28 cellular contexts compared by ENCODE assay signal in the genomic region with DNA sequence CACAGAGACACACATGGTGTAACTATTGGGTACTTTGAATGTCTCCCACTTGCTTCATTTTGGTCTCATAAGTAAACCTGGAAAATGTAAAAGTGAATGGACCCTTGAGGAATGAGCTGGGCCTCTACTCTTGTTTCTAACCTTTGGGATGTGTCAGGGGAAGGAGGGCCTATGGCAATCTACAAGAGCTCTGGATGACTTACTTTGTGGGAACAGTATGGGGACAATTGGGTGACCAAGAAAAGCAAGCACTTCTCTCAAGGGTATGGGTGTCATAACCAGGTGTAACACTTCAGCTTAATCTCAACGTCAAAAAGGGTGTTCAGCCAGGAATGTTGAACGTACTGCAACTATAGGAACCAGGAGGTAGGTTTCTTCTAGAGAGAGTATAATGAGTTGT.
"Had no signal": no experiment of that assay in that cellular context is flagged by ENCODE, and none has a peak within 500 bp of the region (broad histone marks: within the 10 kb centered on the region; RNA-seq: fewer than 3 reads in every experiment).

No MANE protein-coding gene starts in this region.

- H3K9me3 ChIP-seq: colonic mucosa, esophagus muscularis mucosa, esophagus squamous epithelium, gastrocnemius medialis, gastroesophageal sphincter, heart left ventricle had no signal

- H3K9me3 Mint-ChIP-seq: dendritic cell treated with granulocyte-macrophage colony-stimulating factor and Interleukin-4, amounts not matched to agents 40 ng/mL and 50 ng/mL, for 4 days; endodermal cell had no signal

- H3K27me3 Mint-ChIP-seq: dendritic cell treated with granulocyte-macrophage colony-stimulating factor and Interleukin-4, amounts not matched to agents 40 ng/mL and 50 ng/mL, for 4 days; effector memory CD8-positive, alpha-beta T cell had no signal

- H3K27me3 ChIP-seq: colonic mucosa, foreskin keratinocyte, gastrocnemius medialis had no signal

- H3K4me1 ChIP-seq: colonic mucosa, esophagus muscularis mucosa, esophagus squamous epithelium, foreskin keratinocyte, gastrocnemius medialis, gastroesophageal sphincter had no signal

- H3K4me3 ChIP-seq: colonic mucosa, coronary artery, dorsolateral prefrontal cortex, esophagus muscularis mucosa, esophagus squamous epithelium, gastrocnemius medialis, gastroesophageal sphincter, heart left ventricle had no signal

- H3K36me3 ChIP-seq: colonic mucosa, esophagus muscularis mucosa, esophagus squamous epithelium, gastrocnemius medialis, gastroesophageal sphincter, heart left ventricle had no signal

- H3K27ac ChIP-seq: colonic mucosa, coronary artery, dorsolateral prefrontal cortex, epithelial cell of prostate, esophagus muscularis mucosa, esophagus squamous epithelium, foreskin keratinocyte, gastrocnemius medialis, gastroesophageal sphincter, heart left ventricle had no signal

- FAIRE-seq: colon, endometrium, endothelial cell of umbilical vein, frontal cortex had no signal

- ATAC-seq: effector memory CD8-positive, alpha-beta T cell; esophagus mucosa; foreskin keratinocyte; gastrocnemius medialis; gastroesophageal sphincter; heart left ventricle had no signal

- H3K4me3 Mint-ChIP-seq: dendritic cell treated with granulocyte-macrophage colony-stimulating factor and Interleukin-4, amounts not matched to agents 40 ng/mL and 50 ng/mL, for 4 days; effector memory CD8-positive, alpha-beta T cell; endodermal cell had no signal

- H3K27ac Mint-ChIP-seq: dendritic cell treated with granulocyte-macrophage colony-stimulating factor and Interleukin-4, amounts not matched to agents 40 ng/mL and 50 ng/mL, for 4 days; effector memory CD8-positive, alpha-beta T cell; endodermal cell had no signal

- DNase-seq: colonic mucosa; cortex of kidney; dermis blood vessel endothelial cell; dorsolateral prefrontal cortex; effector CD4-positive, alpha-beta T cell; effector CD8-positive, alpha-beta T cell; effector memory CD4-positive, alpha-beta T cell; effector memory CD8-positive, alpha-beta T cell; endodermal cell; erythroblast; esophagus squamous epithelium; foreskin fibroblast; foreskin keratinocyte; foreskin melanocyte; gastrocnemius medialis; glutamatergic neuron; head of caudate nucleus; heart left ventricle had no signal
